Comparison of ENCODE assay signal across 1 cellular context in the genomic region with DNA sequence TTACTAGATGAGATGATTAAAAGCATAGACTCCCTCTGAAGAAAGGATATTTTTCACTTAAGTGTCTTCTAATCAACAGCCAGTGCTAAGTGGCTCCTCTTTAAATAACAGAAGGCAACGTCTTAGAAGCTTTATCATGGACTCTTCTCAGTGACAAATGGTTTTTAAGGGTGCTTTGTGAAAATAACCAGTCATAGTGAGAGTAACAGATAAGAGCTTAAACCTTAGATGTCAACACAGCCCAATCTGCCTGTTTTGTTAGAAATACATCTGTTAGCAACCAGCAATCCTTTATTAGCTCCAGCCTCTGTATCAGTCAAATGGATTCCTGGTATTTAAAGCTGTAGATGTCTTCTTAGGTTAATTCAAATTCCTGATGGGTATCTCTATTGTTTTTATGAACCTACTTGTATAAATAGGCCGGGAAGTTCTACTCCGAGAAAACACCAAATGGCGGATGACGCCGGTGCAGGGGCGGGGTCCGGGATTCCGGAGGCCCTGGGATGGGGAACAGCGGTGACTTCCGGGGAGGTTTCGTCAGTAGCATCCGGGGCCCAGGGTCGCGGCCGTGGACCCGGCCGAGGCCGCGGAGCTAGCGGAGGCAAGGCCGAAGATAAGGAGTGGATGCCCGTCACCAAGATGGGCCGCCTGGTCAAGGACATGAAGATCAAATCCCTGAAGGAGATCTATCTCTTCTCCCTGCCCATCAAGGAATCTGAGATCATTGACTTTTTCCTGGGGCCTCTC.
TF ChIP-seq lines count a peak whose summit lies in the region.

No MANE protein-coding gene starts in this region.

TF ChIP-seq in WTC11, 78 proteins besides CTCF, POLR2A, EP300 and RAD21 (continued from another document):
- TF ChIP-seq, protein P1, sequence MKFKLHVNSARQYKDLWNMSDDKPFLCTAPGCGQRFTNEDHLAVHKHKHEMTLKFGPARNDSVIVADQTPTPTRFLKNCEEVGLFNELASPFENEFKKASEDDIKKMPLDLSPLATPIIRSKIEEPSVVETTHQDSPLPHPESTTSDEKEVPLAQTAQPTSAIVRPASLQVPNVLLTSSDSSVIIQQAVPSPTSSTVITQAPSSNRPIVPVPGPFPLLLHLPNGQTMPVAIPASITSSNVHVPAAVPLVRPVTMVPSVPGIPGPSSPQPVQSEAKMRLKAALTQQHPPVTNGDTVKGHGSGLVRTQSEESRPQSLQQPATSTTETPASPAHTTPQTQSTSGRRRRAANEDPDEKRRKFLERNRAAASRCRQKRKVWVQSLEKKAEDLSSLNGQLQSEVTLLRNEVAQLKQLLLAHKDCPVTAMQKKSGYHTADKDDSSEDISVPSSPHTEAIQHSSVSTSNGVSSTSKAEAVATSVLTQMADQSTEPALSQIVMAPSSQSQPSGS (CRISPR knock-in tag; IDR thresholded peaks at IDR 0.05; ENCODE audit: borderline replicate concordance, low read depth), result no peak
- no peak for TF ChIP-seq NR1H2 (CRISPR knock-in tag; IDR thresholded peaks at IDR 0.05)
- TF ChIP-seq, protein P2, sequence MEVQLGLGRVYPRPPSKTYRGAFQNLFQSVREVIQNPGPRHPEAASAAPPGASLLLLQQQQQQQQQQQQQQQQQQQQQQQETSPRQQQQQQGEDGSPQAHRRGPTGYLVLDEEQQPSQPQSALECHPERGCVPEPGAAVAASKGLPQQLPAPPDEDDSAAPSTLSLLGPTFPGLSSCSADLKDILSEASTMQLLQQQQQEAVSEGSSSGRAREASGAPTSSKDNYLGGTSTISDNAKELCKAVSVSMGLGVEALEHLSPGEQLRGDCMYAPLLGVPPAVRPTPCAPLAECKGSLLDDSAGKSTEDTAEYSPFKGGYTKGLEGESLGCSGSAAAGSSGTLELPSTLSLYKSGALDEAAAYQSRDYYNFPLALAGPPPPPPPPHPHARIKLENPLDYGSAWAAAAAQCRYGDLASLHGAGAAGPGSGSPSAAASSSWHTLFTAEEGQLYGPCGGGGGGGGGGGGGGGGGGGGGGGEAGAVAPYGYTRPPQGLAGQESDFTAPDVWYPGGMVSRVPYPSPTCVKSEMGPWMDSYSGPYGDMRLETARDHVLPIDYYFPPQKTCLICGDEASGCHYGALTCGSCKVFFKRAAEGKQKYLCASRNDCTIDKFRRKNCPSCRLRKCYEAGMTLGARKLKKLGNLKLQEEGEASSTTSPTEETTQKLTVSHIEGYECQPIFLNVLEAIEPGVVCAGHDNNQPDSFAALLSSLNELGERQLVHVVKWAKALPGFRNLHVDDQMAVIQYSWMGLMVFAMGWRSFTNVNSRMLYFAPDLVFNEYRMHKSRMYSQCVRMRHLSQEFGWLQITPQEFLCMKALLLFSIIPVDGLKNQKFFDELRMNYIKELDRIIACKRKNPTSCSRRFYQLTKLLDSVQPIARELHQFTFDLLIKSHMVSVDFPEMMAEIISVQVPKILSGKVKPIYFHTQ (CRISPR knock-in tag; IDR thresholded peaks at IDR 0.05), result no peak
